13 cellular contexts compared by ENCODE assay signal in genomic region chr1:222588135-222588534, GRCh38. TPM values are rescaled to one million over a fixed set of nuclear protein-coding genes. Genes with fewer than 3 reads are reported as not detected.
DNase-seq lines count a peak whose midpoint lies in the region; ATAC-seq and TF ChIP-seq lines count a peak whose summit lies in the region.
"Had no signal": no experiment of that assay in that cellular context is flagged by ENCODE, and none has a peak within 500 bp of the region (broad histone marks: within the 10 kb centered on the region; RNA-seq: fewer than 3 reads in every experiment).

No MANE protein-coding gene starts in this region.

- H3K4me3 ChIP-seq in Karpas-422 (ENCODE audit: low read length) (peak overlapping the region; percentile 71), neural progenitor cell (no peak overlapping the region), SJCRH30 (no peak overlapping the region)

- H3F3A ChIP-seq in neural progenitor cell (ENCODE audit: low read depth) = peaks cover 5% of the 10 kb centered on the region

- peak overlapping the region; percentile 71 for H3K9ac ChIP-seq in Karpas-422 (ENCODE audit: low read length)
- no peak overlapping the region for H3K9ac ChIP-seq in neural progenitor cell

- no peaks in the 10 kb centered on the region for H3K9me3 ChIP-seq in Karpas-422 (ENCODE audit: low read length)
- H3K9me3 ChIP-seq in neural progenitor cell (ENCODE audit: low read depth) = no peaks in the 10 kb centered on the region
- H3K9me3 ChIP-seq in SJCRH30 (replicated peaks) = no peaks in the 10 kb centered on the region
- H3K9me3 ChIP-seq: HAP-1 had no signal

- H3K36me3 ChIP-seq in Karpas-422 (ENCODE audit: insufficient read depth, low read length) = peaks cover 38% of the 10 kb centered on the region; the same call in 1 of the 2 replicates
- peaks cover 13% of the 10 kb centered on the region for H3K36me3 ChIP-seq in neural progenitor cell
- H3K36me3 ChIP-seq in SJCRH30 = peaks cover 44% of the 10 kb centered on the region

- H3K36me3 Mint-ChIP-seq in activated CD4-positive, alpha-beta T cell treated with anti-CD3 and anti-CD28 coated beads for 36 hours (ENCODE audit: low read depth) = peaks cover 40% of the 10 kb centered on the region
- H3K36me3 Mint-ChIP-seq in brain = peaks cover 37% of the 10 kb centered on the region
- peaks cover 10% of the 10 kb centered on the region for H3K36me3 Mint-ChIP-seq in neural progenitor cell

- CTCF ChIA-PET in activated CD4-positive, alpha-beta T cell treated with anti-CD3 and anti-CD28 coated beads for 36 hours (lab: Charles Lee) = interaction anchor here (1.7 to 2.1 kb wide), 2 partner anchors 46 to 56 kb away, joined by 4 to 15 read pairs; no protein-coding TSS in a partner anchor

- H4K20me1 ChIP-seq in Karpas-422 (ENCODE audit: insufficient read depth, low read depth, low read length) = no peaks in the 10 kb centered on the region
- H4K20me1 ChIP-seq in neural progenitor cell (ENCODE audit: low read depth) = no peaks in the 10 kb centered on the region

- no peak for ATAC-seq in activated CD4-positive, alpha-beta T cell treated with anti-CD3 and anti-CD28 coated beads for 36 hours
- ATAC-seq in GM21423 (IDR thresholded peaks at IDR 0.05; ENCODE audit: unreplicated experiment) (no peak), HG03457 (IDR thresholded peaks at IDR 0.05; ENCODE audit: unreplicated experiment) (no peak)

- 0 out of 2 replicates have a peak overlapping the region, but pooled peaks have one; percentile 21 for H3K27ac ChIP-seq in Karpas-422 (ENCODE audit: low read length)
- H3K27ac ChIP-seq in neural progenitor cell = no peak overlapping the region
- no peak overlapping the region for H3K27ac ChIP-seq in SJCRH30

- H3K4me1 Mint-ChIP-seq in activated CD4-positive, alpha-beta T cell treated with anti-CD3 and anti-CD28 coated beads for 36 hours = peaks cover 36% of the 10 kb centered on the region
- peaks cover 76% of the 10 kb centered on the region for H3K4me1 Mint-ChIP-seq in brain
- peaks cover 28% of the 10 kb centered on the region for H3K4me1 Mint-ChIP-seq in neural progenitor cell

- peak overlapping the region; percentile 87 for H3K4me2 ChIP-seq in Karpas-422 (ENCODE audit: low read depth, low read length, poor library complexity, severe bottlenecking)
- peak overlapping the region; percentile 95 for H3K4me2 ChIP-seq in neural progenitor cell

- H3K4me3 Mint-ChIP-seq in activated CD4-positive, alpha-beta T cell treated with anti-CD3 and anti-CD28 coated beads for 36 hours = peak overlapping the region; percentile 16
- H3K4me3 Mint-ChIP-seq in brain (peak overlapping the region; percentile 68 to 99 (median 93)), neural progenitor cell (peak overlapping the region; percentile 56)

- H3K79me2 ChIP-seq in Karpas-422 (ENCODE audit: low read length) = peaks cover 65% of the 10 kb centered on the region
- peaks cover 49% of the 10 kb centered on the region for H3K79me2 ChIP-seq in neural progenitor cell (ENCODE audit: low read depth)

- no peak overlapping the region for H3K27ac Mint-ChIP-seq in activated CD4-positive, alpha-beta T cell treated with anti-CD3 and anti-CD28 coated beads for 36 hours
- H3K27ac Mint-ChIP-seq in brain = peak overlapping the region in 1 of 5 experiments; percentile 95
- H3K27ac Mint-ChIP-seq in neural progenitor cell = no peak overlapping the region
- H3K27ac Mint-ChIP-seq: T-helper 1 cell treated with Interleukin-12 subunit alpha and Interleukin-12 subunit beta and Interleukin-4 antibody, amounts not matched to agents 30 μg/mL and 1 μg/mL, for 36 hours had no signal

- H3K27me3 ChIP-seq in Karpas-422 (ENCODE audit: low read length) = no peaks in the 10 kb centered on the region
- peaks cover 4% of the 10 kb centered on the region for H3K27me3 ChIP-seq in neural progenitor cell
- no peaks in the 10 kb centered on the region for H3K27me3 ChIP-seq in SJCRH30

- H3K4me1 ChIP-seq in Karpas-422 (ENCODE audit: low read length) (peaks cover 67% of the 10 kb centered on the region), neural progenitor cell (peaks cover 10% of the 10 kb centered on the region), SJCRH30 (peaks cover 17% of the 10 kb centered on the region)

- intact Hi-C loops in activated CD4-positive, alpha-beta T cell treated with anti-CD3 and anti-CD28 coated beads for 36 hours (cut with DNase I, micrococcal nuclease) = loop anchor here (5.0 to 10.0 kb wide), 2 partner anchors 127 to 846 kb away; partner anchors contain the start of genes AIDA (in 1 of the 2), BROX (in 1 of the 2) and DUSP10 (in 1 of the 2)

- no peak for DNase-seq in activated CD4-positive, alpha-beta T cell treated with anti-CD3 and anti-CD28 coated beads for 36 hours
- no peak for DNase-seq in activated CD4-positive, alpha-beta T cell treated with anti-CD3 and anti-CD28 coated beads, Interleukin-2, amount 50 U/mL, for 48 hours
- DNase-seq in Karpas-422 (no peak), neural progenitor cell (ENCODE audit: low spot score) (no peak), SJCRH30 (no peak)
- DNase-seq: DMS79, mesendoderm, NCI-H187 had no signal

- H2AFZ ChIP-seq in Karpas-422 (ENCODE audit: low read length) (no peak overlapping the region), neural progenitor cell (replicated peaks) (no peak overlapping the region)

- POLR2A ChIA-PET in activated CD4-positive, alpha-beta T cell treated with anti-CD3 and anti-CD28 coated beads for 36 hours (lab: Charles Lee) = no interaction called here

- H3K9me3 Mint-ChIP-seq in activated CD4-positive, alpha-beta T cell treated with anti-CD3 and anti-CD28 coated beads for 36 hours (ENCODE audit: low read depth) = no peaks in the 10 kb centered on the region
- peaks cover 0 to 2% (median 0%) of the 10 kb centered on the region in 5 experiments for H3K9me3 Mint-ChIP-seq in brain
- H3K9me3 Mint-ChIP-seq in neural progenitor cell = no peaks in the 10 kb centered on the region
- H3K9me3 Mint-ChIP-seq: T-helper 1 cell treated with Interleukin-12 subunit alpha and Interleukin-12 subunit beta and Interleukin-4 antibody, amounts not matched to agents 30 μg/mL and 1 μg/mL, for 36 hours had no signal

- no peak for TF ChIP-seq CTCF in brain (conservative IDR thresholded peaks at IDR 0.05)
- TF ChIP-seq CTCF in neural progenitor cell (IDR thresholded peaks at IDR 0.05) = no peak

- H3K9me2 ChIP-seq in Karpas-422 (replicated peaks; ENCODE audit: insufficient read depth, low read length) = no peaks in the 10 kb centered on the region

- H3K27me3 Mint-ChIP-seq in activated CD4-positive, alpha-beta T cell treated with anti-CD3 and anti-CD28 coated beads for 36 hours = no peaks in the 10 kb centered on the region
- H3K27me3 Mint-ChIP-seq in brain = peaks cover 16% of the 10 kb centered on the region
- no peaks in the 10 kb centered on the region for H3K27me3 Mint-ChIP-seq in neural progenitor cell (ENCODE audit: insufficient read depth, low read depth)

RNA-seq across cellular contexts. Expression of gene TAF1A, which starts 1.6 kb away (rescaled TPM):
- 10 to 100 TPM; 18.5 to 21.1 TPM for total RNA-seq in activated CD4-positive, alpha-beta T cell treated with anti-CD3 and anti-CD28 coated beads for 36 hours
- 17.1 and 32.5 TPM in 2 replicates for total RNA-seq in Karpas-422 (2014; rRNA removed; shearing (Covaris generic); ENCODE audit: low replicate concordance)
- polyA plus RNA-seq in brain (ENCODE audit: insufficient read depth, low read depth, low replicate concordance) = 3.9 TPM
- total RNA-seq in neural progenitor cell (ENCODE audit: low replicate concordance) = 25.1 and 32.8 TPM in 2 replicates
- total RNA-seq in SJCRH30 (2014; rRNA removed; shearing (Covaris generic)) = 36.7 and 40.2 TPM in 2 replicates

RNA-seq across cellular contexts. Expression of gene MIA3, which starts 29.8 kb away (rescaled TPM):
- 10 to 100 TPM; 46.7 to 57.9 TPM for total RNA-seq in activated CD4-positive, alpha-beta T cell treated with anti-CD3 and anti-CD28 coated beads for 36 hours
- total RNA-seq in Karpas-422 (2014; rRNA removed; shearing (Covaris generic); ENCODE audit: low replicate concordance) = 45.6 and 106 TPM in 2 replicates
- polyA plus RNA-seq in brain (ENCODE audit: insufficient read depth, low read depth, low replicate concordance) = 27.4 TPM
- total RNA-seq in neural progenitor cell (ENCODE audit: low replicate concordance) = 31.1 and 46.3 TPM in 2 replicates
- total RNA-seq in SJCRH30 (2014; rRNA removed; shearing (Covaris generic)) = 59.9 and 70.9 TPM in 2 replicates

RNA-seq across cellular contexts. Expression of gene HHIPL2, which starts 40.2 kb away (rescaled TPM):
- total RNA-seq in activated CD4-positive, alpha-beta T cell treated with anti-CD3 and anti-CD28 coated beads for 36 hours = under 1 TPM; 0.14 to 0.37 TPM
- 0.30 TPM in 1 of 2 replicates, not detected in the other for total RNA-seq in Karpas-422 (2014; rRNA removed; shearing (Covaris generic); ENCODE audit: low replicate concordance)
- not detected for polyA plus RNA-seq in brain (ENCODE audit: insufficient read depth, low read depth, low replicate concordance)
- 0.09 TPM in 1 of 2 replicates, not detected in the other for total RNA-seq in neural progenitor cell (ENCODE audit: low replicate concordance)
- total RNA-seq in SJCRH30 (2014; rRNA removed; shearing (Covaris generic)) = 9.5 and 11.7 TPM in 2 replicates

Comparison
In these comparisons a context has a peak if more than half of its experiments do, and no peak if none do; other contexts are left out.
1. H3K4me3 Mint-ChIP-seq: peak in every context shown above with its lines; median percentile 93 in brain; 56 in neural progenitor cell; 16 in activated CD4-positive, alpha-beta T cell treated with anti-CD3 and anti-CD28 coated beads for 36 hours.